1 cellular context compared by ENCODE assay signal in the genomic region with DNA sequence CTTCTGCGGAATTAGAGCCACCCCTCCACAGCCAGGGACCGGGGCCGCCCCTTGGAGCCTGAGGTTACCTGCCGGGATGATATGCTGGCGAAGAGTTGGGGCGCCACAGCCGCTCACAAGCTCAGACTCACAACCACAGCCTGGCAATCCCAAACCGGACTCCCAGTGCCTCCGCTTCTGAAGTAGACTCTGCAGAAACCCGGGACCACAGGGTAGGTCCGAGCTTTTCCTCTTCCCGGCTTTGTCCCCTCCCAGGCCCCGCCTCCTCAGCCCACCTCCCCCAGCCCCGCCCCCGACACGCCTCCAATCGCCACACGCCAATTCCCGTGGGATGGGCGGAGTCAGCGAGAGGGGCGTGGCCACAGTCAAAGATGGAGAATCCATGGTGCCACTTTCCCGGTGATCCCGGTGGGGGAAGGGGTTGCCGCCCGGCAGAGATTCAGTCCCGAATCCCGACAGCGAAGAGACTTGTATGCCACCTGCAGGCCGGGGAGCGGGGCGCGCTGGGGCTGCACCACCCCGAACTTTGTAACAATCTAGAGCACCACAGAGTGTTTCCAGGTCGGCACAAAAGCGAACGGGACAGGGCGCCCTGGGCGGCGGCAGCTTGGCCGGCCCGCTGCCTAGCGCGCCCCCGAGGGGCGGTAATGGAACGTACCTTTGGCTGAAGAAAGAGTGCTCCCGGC.
TF ChIP-seq lines count a peak whose summit lies in the region.

Gene IDH1, minus strand, starts transcription at position 201 of the 686 bp plus-strand sequence. CDS start 3,520 bp downstream, outside the sequence.

TF ChIP-seq in H1, 55 proteins besides CTCF, POLR2A, EP300 and RAD21 (continued from another document):
- no peak for TF ChIP-seq CBX8 (IDR thresholded peaks at IDR 0.05; ENCODE audit: borderline replicate concordance, low read depth, low read length)
TF ChIP-seq in H1: peak in this region for 19.
